Comparison of ENCODE assay signal across 1 cellular context in the genomic region with DNA sequence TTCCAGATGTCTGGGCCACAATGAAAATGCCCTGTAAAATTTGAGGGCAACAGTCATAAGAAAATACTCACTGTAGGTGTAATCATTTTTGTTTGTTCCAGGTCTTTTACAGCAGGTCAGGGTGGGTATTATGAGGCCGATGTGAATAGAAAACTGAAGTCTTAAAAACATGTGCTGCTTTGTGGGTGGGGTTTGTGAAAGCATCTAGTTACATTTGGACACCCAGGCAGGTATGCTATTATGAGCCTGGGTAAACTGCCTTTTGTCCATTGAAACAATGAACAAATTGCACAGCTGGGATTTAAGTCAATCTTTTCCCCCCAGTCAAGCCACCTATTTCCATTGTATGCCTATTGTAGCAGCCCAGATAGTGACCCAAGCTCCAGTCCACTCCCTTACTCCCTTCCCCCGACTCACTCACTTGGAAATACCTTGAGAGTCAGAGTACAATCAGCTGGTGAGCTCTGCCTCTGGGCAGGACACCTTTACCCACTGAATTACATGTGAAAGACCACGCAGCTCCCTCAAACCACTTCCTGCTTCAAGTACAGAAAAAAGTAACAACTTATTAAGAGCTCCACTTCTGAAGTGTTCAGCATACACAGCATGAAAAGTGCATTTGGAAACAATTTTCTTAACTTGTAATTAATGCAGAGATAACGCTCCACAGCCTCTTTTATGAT.
A peak's percentile ranks its signal among the peaks of the same experiment; 100 is the strongest.
TF ChIP-seq lines count a peak whose summit lies in the region.

No MANE protein-coding gene starts in this region.

TF ChIP-seq in GM12878, 131 proteins besides CTCF, POLR2A, EP300 and RAD21 (continued from another document and continues in another):
- TF ChIP-seq, protein P1, sequence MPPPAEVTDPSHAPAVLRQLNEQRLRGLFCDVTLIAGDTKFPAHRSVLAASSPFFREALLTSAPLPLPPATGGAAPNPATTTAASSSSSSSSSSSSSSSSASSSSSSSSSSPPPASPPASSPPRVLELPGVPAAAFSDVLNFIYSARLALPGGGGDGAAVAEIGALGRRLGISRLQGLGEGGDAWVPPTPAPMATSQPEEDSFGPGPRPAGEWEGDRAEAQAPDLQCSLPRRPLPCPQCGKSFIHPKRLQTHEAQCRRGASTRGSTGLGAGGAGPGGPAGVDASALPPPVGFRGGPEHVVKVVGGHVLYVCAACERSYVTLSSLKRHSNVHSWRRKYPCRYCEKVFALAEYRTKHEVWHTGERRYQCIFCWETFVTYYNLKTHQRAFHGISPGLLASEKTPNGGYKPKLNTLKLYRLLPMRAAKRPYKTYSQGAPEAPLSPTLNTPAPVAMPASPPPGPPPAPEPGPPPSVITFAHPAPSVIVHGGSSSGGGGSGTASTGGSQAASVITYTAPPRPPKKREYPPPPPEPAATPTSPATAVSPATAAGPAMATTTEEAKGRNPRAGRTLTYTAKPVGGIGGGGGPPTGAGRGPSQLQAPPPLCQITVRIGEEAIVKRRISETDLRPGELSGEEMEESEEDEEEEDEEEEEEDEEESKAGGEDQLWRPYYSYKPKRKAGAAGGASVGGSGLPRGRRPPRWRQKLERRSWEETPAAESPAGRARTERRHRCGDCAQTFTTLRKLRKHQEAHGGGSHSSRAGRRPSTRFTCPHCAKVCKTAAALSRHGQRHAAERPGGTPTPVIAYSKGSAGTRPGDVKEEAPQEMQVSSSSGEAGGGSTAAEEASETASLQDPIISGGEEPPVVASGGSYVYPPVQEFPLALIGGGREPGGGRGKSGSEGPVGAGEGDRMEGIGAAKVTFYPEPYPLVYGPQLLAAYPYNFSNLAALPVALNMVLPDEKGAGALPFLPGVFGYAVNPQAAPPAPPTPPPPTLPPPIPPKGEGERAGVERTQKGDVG (CRISPR knock-in tag; IDR thresholded peaks at IDR 0.05) = no peak
- no peak for TF ChIP-seq CREM (IDR thresholded peaks at IDR 0.05; ENCODE audit: low read depth)
- no peak for TF ChIP-seq BCL3 (IDR thresholded peaks at IDR 0.05; ENCODE audit: borderline replicate concordance, insufficient read depth, low read depth, low read length, poor library complexity, severe bottlenecking)
- no peak for TF ChIP-seq POLR2AphosphoS2 (IDR thresholded peaks at IDR 0.05; ENCODE audit: low read depth, low read length)
- TF ChIP-seq, protein P2, sequence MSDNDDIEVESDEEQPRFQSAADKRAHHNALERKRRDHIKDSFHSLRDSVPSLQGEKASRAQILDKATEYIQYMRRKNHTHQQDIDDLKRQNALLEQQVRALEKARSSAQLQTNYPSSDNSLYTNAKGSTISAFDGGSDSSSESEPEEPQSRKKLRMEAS (IDR thresholded peaks at IDR 0.05; ENCODE audit: low read depth, low read length) = 0 out of 2 replicates have a peak, but pooled peaks have one; percentile 10
- TF ChIP-seq CEBPB (IDR thresholded peaks at IDR 0.05; ENCODE audit: borderline replicate concordance in 1 of 2, low read depth in 2 of 2, low read length in 2 of 2) = no peak
- TF ChIP-seq, protein P3, sequence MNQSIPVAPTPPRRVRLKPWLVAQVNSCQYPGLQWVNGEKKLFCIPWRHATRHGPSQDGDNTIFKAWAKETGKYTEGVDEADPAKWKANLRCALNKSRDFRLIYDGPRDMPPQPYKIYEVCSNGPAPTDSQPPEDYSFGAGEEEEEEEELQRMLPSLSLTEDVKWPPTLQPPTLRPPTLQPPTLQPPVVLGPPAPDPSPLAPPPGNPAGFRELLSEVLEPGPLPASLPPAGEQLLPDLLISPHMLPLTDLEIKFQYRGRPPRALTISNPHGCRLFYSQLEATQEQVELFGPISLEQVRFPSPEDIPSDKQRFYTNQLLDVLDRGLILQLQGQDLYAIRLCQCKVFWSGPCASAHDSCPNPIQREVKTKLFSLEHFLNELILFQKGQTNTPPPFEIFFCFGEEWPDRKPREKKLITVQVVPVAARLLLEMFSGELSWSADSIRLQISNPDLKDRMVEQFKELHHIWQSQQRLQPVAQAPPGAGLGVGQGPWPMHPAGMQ (IDR thresholded peaks at IDR 0.05; ENCODE audit: borderline replicate concordance) = no peak
- TF ChIP-seq SMC3 (IDR thresholded peaks at IDR 0.05; ENCODE audit: borderline replicate concordance, low read length) = no peak
- peak; percentile 16; the same call in 1 of the 2 replicates for TF ChIP-seq PAX5 (IDR thresholded peaks at IDR 0.05; ENCODE audit: borderline replicate concordance, low read depth, low read length)
- no peak for TF ChIP-seq NR2F1 (conservative IDR thresholded peaks at IDR 0.05)
- TF ChIP-seq MEF2A (IDR thresholded peaks at IDR 0.05; ENCODE audit: insufficient read depth, low read depth, low read length) = peak; percentile 49; the same call in 1 of the 2 replicates
- no peak for TF ChIP-seq USF1 (IDR thresholded peaks at IDR 0.05; ENCODE audit: borderline replicate concordance, extremely low read length, insufficient read depth, low read depth, low read length)
- TF ChIP-seq NR2C2 (IDR thresholded peaks at IDR 0.05; ENCODE audit: borderline replicate concordance, control insufficient read depth, insufficient read length, low read depth) = no peak
- no peak for TF ChIP-seq LARP7 (IDR thresholded peaks at IDR 0.05)
- TF ChIP-seq REST (IDR thresholded peaks at IDR 0.05; ENCODE audit: low read depth, low read length) = no peak
- TF ChIP-seq E4F1 (IDR thresholded peaks at IDR 0.05; ENCODE audit: borderline replicate concordance, partially characterized antibody) = no peak
- TF ChIP-seq SMAD1 (IDR thresholded peaks at IDR 0.05; ENCODE audit: low read depth, partially characterized antibody) = no peak
- 0 out of 2 replicates have a peak, but pooled peaks have one; percentile 11 for TF ChIP-seq BMI1 (IDR thresholded peaks at IDR 0.05; ENCODE audit: borderline replicate concordance)
- TF ChIP-seq, protein P4, sequence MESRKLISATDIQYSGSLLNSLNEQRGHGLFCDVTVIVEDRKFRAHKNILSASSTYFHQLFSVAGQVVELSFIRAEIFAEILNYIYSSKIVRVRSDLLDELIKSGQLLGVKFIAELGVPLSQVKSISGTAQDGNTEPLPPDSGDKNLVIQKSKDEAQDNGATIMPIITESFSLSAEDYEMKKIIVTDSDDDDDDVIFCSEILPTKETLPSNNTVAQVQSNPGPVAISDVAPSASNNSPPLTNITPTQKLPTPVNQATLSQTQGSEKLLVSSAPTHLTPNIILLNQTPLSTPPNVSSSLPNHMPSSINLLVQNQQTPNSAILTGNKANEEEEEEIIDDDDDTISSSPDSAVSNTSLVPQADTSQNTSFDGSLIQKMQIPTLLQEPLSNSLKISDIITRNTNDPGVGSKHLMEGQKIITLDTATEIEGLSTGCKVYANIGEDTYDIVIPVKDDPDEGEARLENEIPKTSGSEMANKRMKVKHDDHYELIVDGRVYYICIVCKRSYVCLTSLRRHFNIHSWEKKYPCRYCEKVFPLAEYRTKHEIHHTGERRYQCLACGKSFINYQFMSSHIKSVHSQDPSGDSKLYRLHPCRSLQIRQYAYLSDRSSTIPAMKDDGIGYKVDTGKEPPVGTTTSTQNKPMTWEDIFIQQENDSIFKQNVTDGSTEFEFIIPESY (IDR thresholded peaks at IDR 0.05) = no peak
- TF ChIP-seq, protein P5, sequence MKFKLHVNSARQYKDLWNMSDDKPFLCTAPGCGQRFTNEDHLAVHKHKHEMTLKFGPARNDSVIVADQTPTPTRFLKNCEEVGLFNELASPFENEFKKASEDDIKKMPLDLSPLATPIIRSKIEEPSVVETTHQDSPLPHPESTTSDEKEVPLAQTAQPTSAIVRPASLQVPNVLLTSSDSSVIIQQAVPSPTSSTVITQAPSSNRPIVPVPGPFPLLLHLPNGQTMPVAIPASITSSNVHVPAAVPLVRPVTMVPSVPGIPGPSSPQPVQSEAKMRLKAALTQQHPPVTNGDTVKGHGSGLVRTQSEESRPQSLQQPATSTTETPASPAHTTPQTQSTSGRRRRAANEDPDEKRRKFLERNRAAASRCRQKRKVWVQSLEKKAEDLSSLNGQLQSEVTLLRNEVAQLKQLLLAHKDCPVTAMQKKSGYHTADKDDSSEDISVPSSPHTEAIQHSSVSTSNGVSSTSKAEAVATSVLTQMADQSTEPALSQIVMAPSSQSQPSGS (IDR thresholded peaks at IDR 0.05; ENCODE audit: low read length) = no peak
- TF ChIP-seq EED (IDR thresholded peaks at IDR 0.05; ENCODE audit: low read depth) = 0 out of 2 replicates have a peak, but pooled peaks have one; percentile 44
- no peak; the same call in 1 of the 2 replicates for TF ChIP-seq TBL1XR1 (IDR thresholded peaks at IDR 0.05; ENCODE audit: low read depth, low read length)
- no peak for TF ChIP-seq ZSCAN29 (IDR thresholded peaks at IDR 0.05)
- no peak for TF ChIP-seq GABPA (IDR thresholded peaks at IDR 0.05; ENCODE audit: low read depth)
- no peak for TF ChIP-seq ZNF622 (IDR thresholded peaks at IDR 0.05)
- peak; percentile 54 for TF ChIP-seq RELB (IDR thresholded peaks at IDR 0.05; ENCODE audit: low read depth)
